11 cellular contexts compared by ENCODE assay signal in the genomic region with DNA sequence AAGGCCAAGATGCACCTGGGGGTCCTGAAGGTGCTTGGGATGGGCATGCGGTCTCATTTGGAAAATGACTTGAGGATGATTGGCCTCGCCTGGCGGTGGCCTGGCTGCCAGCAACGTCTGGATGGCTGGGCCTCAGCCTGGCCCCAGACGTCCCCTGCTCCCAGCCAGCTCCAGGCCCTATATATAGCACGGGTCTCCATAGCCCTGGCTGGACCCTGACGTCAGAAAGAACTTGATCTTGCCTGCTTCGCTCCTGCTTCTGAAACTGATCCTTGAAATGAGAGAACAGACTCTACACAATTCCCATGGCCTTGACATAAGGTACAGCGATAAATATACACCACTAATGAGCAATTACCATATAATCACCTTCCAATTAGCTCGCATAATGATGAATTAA. TPM values are rescaled to one million over a fixed set of nuclear protein-coding genes. Genes with fewer than 3 reads are reported as not detected.
"Had no signal": no experiment of that assay in that cellular context is flagged by ENCODE, and none has a peak within 500 bp of the region (broad histone marks: within the 10 kb centered on the region; RNA-seq: fewer than 3 reads in every experiment).

No MANE protein-coding gene starts in this region.

- H3K27me3 ChIP-seq: uterus had no signal

- H3K4me3 ChIP-seq: adrenal gland, cardiac muscle cell, hepatocyte, tibial artery had no signal

- H3K27ac ChIP-seq: adrenal gland, cardiac muscle cell, hepatocyte had no signal

- H3K9me3 ChIP-seq: adrenal gland, tibial artery, uterus had no signal

- DNase-seq: activated naive CD4-positive, alpha-beta T cell treated with anti-CD3 and anti-CD28 coated beads, Interleukin-2, amount 10 ng/mL, durations not matched to agents 7 days and 5 days; activated T-cell treated with anti-CD3 and anti-CD28 coated beads for 4 hours; adrenal gland; stimulated activated CD4-positive, alpha-beta T cell treated with anti-CD3 and anti-CD28 coated beads, Interleukin-4, amount 100 ng/mL, for 24 hours; stimulated activated naive CD4-positive, alpha-beta T cell; tibial artery had no signal

- H3K36me3 ChIP-seq: adrenal gland, cardiac muscle cell, tibial artery, uterus had no signal

- H3K4me1 ChIP-seq: adrenal gland had no signal

- FAIRE-seq: colon had no signal

RNA-seq across cellular contexts. Expression of a gene that starts 11.8 kb away (rescaled TPM):
- total RNA-seq: cardiac muscle cell, hepatocyte, liver had no signal
- polyA plus RNA-seq: cardiac muscle cell, hepatocyte, liver had no signal
